In the genomic region with DNA sequence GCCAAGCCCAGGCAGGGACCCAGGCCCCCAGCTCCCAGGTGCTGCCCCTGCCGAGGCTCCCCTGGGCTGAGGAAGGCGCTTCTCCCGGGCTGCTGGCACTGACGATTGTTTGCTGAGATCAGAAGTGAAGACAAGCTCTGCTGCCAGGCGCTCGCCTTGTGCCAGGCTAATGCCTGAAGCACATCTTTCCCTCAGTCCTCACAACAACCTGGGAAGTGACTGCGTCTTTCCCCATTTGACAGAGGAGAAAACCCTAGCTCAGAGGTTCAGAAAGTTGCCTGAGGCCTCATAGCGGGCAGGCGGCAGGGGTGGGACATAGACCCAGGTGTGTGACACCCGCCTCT, we compare ENCODE assay signal across 1 cellular context.
TF ChIP-seq lines count a peak whose summit lies in the region.

No MANE protein-coding gene starts in this region.

TF ChIP-seq in H1, 55 proteins besides CTCF, POLR2A, EP300 and RAD21:
- TF ChIP-seq, protein P1, sequence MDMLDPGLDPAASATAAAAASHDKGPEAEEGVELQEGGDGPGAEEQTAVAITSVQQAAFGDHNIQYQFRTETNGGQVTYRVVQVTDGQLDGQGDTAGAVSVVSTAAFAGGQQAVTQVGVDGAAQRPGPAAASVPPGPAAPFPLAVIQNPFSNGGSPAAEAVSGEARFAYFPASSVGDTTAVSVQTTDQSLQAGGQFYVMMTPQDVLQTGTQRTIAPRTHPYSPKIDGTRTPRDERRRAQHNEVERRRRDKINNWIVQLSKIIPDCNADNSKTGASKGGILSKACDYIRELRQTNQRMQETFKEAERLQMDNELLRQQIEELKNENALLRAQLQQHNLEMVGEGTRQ (IDR thresholded peaks at IDR 0.05; ENCODE audit: low read length) = no peak
- TF ChIP-seq SP1 (IDR thresholded peaks at IDR 0.05; ENCODE audit: low read depth, low read length) (no peak), POLR2AphosphoS5 (IDR thresholded peaks at IDR 0.05; ENCODE audit: low read depth, low read length) (no peak), NANOG (IDR thresholded peaks at IDR 0.05; ENCODE audit: insufficient read depth, low read depth, low read length, poor library complexity, severe bottlenecking) (no peak), KDM5A (IDR thresholded peaks at IDR 0.05; ENCODE audit: low read length) (no peak), RNF2 (IDR thresholded peaks at IDR 0.05; ENCODE audit: borderline replicate concordance, low read depth, low read length, missing control alignments, poor library complexity, severe bottlenecking) (no peak), CTBP2 (IDR thresholded peaks at IDR 0.05; ENCODE audit: borderline replicate concordance, insufficient read depth, insufficient read length, low read length) (no peak), BACH1 (IDR thresholded peaks at IDR 0.05; ENCODE audit: low read length) (no peak), BCL11A (IDR thresholded peaks at IDR 0.05; ENCODE audit: low read depth in 2 of 2, low read length in 2 of 2) (no peak), TEAD4 (IDR thresholded peaks at IDR 0.05; ENCODE audit: low read depth, low read length) (no peak), NRF1 (IDR thresholded peaks at IDR 0.05; ENCODE audit: low read depth, low read length) (no peak), HDAC2 (IDR thresholded peaks at IDR 0.05; ENCODE audit: borderline replicate concordance in 1 of 2, low read depth in 2 of 2, low read length in 2 of 2) (no peak), MAFK (IDR thresholded peaks at IDR 0.05; ENCODE audit: low read depth, low read length) (no peak), YY1 (IDR thresholded peaks at IDR 0.05; ENCODE audit: low read depth, low read length) (no peak), RXRA (IDR thresholded peaks at IDR 0.05; ENCODE audit: insufficient read depth, low read depth, low read length) (no peak), FOSL1 (IDR thresholded peaks at IDR 0.05; ENCODE audit: insufficient read depth, low read depth, low read length) (no peak)
- TF ChIP-seq, protein P2, sequence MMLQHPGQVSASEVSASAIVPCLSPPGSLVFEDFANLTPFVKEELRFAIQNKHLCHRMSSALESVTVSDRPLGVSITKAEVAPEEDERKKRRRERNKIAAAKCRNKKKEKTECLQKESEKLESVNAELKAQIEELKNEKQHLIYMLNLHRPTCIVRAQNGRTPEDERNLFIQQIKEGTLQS (IDR thresholded peaks at IDR 0.05; ENCODE audit: insufficient read depth, low read depth, low read length) = no peak
- TF ChIP-seq, protein P3, sequence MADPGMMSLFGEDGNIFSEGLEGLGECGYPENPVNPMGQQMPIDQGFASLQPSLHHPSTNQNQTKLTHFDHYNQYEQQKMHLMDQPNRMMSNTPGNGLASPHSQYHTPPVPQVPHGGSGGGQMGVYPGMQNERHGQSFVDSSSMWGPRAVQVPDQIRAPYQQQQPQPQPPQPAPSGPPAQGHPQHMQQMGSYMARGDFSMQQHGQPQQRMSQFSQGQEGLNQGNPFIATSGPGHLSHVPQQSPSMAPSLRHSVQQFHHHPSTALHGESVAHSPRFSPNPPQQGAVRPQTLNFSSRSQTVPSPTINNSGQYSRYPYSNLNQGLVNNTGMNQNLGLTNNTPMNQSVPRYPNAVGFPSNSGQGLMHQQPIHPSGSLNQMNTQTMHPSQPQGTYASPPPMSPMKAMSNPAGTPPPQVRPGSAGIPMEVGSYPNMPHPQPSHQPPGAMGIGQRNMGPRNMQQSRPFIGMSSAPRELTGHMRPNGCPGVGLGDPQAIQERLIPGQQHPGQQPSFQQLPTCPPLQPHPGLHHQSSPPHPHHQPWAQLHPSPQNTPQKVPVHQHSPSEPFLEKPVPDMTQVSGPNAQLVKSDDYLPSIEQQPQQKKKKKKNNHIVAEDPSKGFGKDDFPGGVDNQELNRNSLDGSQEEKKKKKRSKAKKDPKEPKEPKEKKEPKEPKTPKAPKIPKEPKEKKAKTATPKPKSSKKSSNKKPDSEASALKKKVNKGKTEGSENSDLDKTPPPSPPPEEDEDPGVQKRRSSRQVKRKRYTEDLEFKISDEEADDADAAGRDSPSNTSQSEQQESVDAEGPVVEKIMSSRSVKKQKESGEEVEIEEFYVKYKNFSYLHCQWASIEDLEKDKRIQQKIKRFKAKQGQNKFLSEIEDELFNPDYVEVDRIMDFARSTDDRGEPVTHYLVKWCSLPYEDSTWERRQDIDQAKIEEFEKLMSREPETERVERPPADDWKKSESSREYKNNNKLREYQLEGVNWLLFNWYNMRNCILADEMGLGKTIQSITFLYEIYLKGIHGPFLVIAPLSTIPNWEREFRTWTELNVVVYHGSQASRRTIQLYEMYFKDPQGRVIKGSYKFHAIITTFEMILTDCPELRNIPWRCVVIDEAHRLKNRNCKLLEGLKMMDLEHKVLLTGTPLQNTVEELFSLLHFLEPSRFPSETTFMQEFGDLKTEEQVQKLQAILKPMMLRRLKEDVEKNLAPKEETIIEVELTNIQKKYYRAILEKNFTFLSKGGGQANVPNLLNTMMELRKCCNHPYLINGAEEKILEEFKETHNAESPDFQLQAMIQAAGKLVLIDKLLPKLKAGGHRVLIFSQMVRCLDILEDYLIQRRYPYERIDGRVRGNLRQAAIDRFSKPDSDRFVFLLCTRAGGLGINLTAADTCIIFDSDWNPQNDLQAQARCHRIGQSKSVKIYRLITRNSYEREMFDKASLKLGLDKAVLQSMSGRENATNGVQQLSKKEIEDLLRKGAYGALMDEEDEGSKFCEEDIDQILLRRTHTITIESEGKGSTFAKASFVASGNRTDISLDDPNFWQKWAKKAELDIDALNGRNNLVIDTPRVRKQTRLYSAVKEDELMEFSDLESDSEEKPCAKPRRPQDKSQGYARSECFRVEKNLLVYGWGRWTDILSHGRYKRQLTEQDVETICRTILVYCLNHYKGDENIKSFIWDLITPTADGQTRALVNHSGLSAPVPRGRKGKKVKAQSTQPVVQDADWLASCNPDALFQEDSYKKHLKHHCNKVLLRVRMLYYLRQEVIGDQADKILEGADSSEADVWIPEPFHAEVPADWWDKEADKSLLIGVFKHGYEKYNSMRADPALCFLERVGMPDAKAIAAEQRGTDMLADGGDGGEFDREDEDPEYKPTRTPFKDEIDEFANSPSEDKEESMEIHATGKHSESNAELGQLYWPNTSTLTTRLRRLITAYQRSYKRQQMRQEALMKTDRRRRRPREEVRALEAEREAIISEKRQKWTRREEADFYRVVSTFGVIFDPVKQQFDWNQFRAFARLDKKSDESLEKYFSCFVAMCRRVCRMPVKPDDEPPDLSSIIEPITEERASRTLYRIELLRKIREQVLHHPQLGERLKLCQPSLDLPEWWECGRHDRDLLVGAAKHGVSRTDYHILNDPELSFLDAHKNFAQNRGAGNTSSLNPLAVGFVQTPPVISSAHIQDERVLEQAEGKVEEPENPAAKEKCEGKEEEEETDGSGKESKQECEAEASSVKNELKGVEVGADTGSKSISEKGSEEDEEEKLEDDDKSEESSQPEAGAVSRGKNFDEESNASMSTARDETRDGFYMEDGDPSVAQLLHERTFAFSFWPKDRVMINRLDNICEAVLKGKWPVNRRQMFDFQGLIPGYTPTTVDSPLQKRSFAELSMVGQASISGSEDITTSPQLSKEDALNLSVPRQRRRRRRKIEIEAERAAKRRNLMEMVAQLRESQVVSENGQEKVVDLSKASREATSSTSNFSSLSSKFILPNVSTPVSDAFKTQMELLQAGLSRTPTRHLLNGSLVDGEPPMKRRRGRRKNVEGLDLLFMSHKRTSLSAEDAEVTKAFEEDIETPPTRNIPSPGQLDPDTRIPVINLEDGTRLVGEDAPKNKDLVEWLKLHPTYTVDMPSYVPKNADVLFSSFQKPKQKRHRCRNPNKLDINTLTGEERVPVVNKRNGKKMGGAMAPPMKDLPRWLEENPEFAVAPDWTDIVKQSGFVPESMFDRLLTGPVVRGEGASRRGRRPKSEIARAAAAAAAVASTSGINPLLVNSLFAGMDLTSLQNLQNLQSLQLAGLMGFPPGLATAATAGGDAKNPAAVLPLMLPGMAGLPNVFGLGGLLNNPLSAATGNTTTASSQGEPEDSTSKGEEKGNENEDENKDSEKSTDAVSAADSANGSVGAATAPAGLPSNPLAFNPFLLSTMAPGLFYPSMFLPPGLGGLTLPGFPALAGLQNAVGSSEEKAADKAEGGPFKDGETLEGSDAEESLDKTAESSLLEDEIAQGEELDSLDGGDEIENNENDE (IDR thresholded peaks at IDR 0.05; ENCODE audit: insufficient replicate concordance, low read length) = no peak
